In the genomic region with DNA sequence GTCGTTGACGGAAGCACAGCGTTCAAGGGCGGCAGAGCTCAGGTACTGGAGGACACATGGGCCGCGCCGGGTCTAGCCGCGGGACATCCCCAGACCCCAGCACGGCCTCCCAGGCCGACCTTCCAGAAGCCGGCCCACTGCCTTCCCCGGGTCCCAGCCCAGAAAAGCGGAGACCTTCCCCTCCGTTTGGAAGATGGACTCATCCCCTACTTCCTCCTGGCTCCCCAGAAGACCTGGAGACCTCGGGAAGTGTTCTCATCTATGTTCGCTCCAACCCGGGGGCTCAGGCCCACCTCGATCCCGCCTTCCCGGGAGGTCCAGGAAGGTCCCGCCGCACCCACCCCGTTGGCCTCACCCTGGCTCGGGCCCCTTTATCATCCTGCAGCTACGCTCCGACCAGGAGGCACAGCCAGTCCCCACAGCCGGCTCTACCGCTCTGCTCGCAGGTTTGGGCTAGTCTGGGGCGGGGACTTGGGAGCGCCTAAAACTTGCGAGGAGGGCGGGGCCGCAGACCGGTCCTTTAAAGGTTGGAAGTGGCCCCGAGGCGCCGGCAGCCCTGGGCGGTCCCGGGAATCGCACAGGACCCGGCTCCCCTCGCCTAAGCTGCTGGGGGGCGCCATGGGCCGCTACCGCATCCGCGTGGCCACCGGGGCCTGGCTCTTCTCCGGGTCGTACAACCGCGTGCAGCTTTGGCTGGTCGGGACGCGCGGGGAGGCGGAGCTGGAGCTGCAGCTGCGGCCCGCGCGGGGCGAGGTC, we compare ENCODE assay signal across 14 cellular contexts. TPM values are rescaled to one million over a fixed set of nuclear protein-coding genes. Genes with fewer than 3 reads are reported as not detected.
DNase-seq lines count a peak whose midpoint lies in the region; ATAC-seq and TF ChIP-seq lines count a peak whose summit lies in the region.
"Had no signal": no experiment of that assay in that cellular context is flagged by ENCODE, and none has a peak within 500 bp of the region (broad histone marks: within the 10 kb centered on the region; RNA-seq: fewer than 3 reads in every experiment).

A gene with protein sequence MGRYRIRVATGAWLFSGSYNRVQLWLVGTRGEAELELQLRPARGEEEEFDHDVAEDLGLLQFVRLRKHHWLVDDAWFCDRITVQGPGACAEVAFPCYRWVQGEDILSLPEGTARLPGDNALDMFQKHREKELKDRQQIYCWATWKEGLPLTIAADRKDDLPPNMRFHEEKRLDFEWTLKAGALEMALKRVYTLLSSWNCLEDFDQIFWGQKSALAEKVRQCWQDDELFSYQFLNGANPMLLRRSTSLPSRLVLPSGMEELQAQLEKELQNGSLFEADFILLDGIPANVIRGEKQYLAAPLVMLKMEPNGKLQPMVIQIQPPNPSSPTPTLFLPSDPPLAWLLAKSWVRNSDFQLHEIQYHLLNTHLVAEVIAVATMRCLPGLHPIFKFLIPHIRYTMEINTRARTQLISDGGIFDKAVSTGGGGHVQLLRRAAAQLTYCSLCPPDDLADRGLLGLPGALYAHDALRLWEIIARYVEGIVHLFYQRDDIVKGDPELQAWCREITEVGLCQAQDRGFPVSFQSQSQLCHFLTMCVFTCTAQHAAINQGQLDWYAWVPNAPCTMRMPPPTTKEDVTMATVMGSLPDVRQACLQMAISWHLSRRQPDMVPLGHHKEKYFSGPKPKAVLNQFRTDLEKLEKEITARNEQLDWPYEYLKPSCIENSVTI (plus strand): TSS at position 550 of the 756 bp plus-strand sequence. CDS start 69 bp downstream, at position 619.

- H3K36me3 ChIP-seq in mucosa of descending colon (ENCODE audit: low read depth) (no peaks in the 10 kb centered on the region), transverse colon (peaks cover 0 to 8% (median 0%) of the 10 kb centered on the region in 4 donors)

- ATAC-seq in Right ventricle myocardium superior (ENCODE audit: poor library complexity) (peak; percentile 62), mucosa of descending colon (peak; percentile 76), GM18505 (IDR thresholded peaks at IDR 0.05; ENCODE audit: unreplicated experiment) (no peak), HG03159 (IDR thresholded peaks at IDR 0.05; ENCODE audit: unreplicated experiment) (no peak)
- ATAC-seq in activated CD8-positive, alpha-beta memory T cell treated with anti-CD3 and anti-CD28 coated beads, Interleukin-2, amount 10 ng/mL, durations not matched to agents 7 days and 5 days, result no peak

- H3K4me3 Mint-ChIP-seq in activated CD8-positive, alpha-beta memory T cell treated with anti-CD3 and anti-CD28 coated beads, Interleukin-2, amount 10 ng/mL, durations not matched to agents 7 days and 5 days, result no peak within 1 kb of the TSS
- H3K4me3 Mint-ChIP-seq: IgD-negative memory B cell had no signal

- H3K4me1 ChIP-seq in mucosa of descending colon (ENCODE audit: low read depth) (no peaks in the 10 kb centered on the region), transverse colon (peaks cover 0 to 11% (median 8%) of the 10 kb centered on the region in 4 donors)

- TF ChIP-seq POLR2A in transverse colon (IDR thresholded peaks at IDR 0.05), result no peak
- no peak for TF ChIP-seq POLR2A in GM18505 (IDR thresholded peaks at IDR 0.05; ENCODE audit: borderline replicate concordance, extremely low read depth, insufficient read depth, insufficient read length)

- H3K27me3 Mint-ChIP-seq in activated CD8-positive, alpha-beta memory T cell treated with anti-CD3 and anti-CD28 coated beads, Interleukin-2, amount 10 ng/mL, durations not matched to agents 7 days and 5 days, result no peaks in the 10 kb centered on the region
- H3K27me3 Mint-ChIP-seq: IgD-negative memory B cell had no signal

- in situ Hi-C loops in transverse colon (cut with MboI; ENCODE audit: low pct_ligation_motif_present in 1 of 4, low pct_unique_long_range_greater_than_20kb in 1 of 4, low sequenced_read_pairs in 3 of 4), result no loop called here

- H3K9me3 ChIP-seq in mucosa of descending colon (no peaks in the 10 kb centered on the region), transverse colon (no peaks in the 10 kb centered on the region)

- no peak for TF ChIP-seq CTCF in RWPE1 (conservative IDR thresholded peaks at IDR 0.05; ENCODE audit: low read depth)
- TF ChIP-seq CTCF in mucosa of descending colon (IDR thresholded peaks at IDR 0.05), result no peak
- no peak for TF ChIP-seq CTCF in transverse colon (IDR thresholded peaks at IDR 0.05)

- H3K27ac ChIP-seq in RWPE1 (peak within 1 kb of the TSS; percentile 41), transverse colon (no peak within 1 kb of the TSS)

- POLR2A ChIA-PET in RWPE1 (lab: Yijun Ruan, JAX; ENCODE audit: low non-redundant PET), result interaction anchor here (0.7 kb wide), 1 partner anchor 21 kb away, joined by 7 read pairs; no protein-coding TSS in a partner anchor

- DNase-seq in RWPE1 (ENCODE audit: low spot score), result peak; percentile 70
- DNase-seq in Right ventricle myocardium superior, result peak; percentile 58
- peak; percentile 43 to 65 (median 56) for DNase-seq in mucosa of descending colon
- DNase-seq in transverse colon, result no peak
- no peak for DNase-seq in activated CD8-positive, alpha-beta memory T cell treated with anti-CD3 and anti-CD28 coated beads, Interleukin-2, amount 10 ng/mL, durations not matched to agents 7 days and 5 days
- no peak for DNase-seq in UCSD-AML1 (lab: John Stamatoyannopoulos, UW; ENCODE audit: unreplicated experiment)
- DNase-seq: cortex of kidney; DMS79; NCI-H69; stimulated activated CD4-positive, alpha-beta T cell treated with anti-CD3 and anti-CD28 coated beads, Interleukin-4, amount 100 ng/mL, for 24 hours had no signal

- H3K4me3 ChIP-seq in mucosa of descending colon (no peak within 1 kb of the TSS), transverse colon (peak within 1 kb of the TSS in 3 of 4 donors; percentile 7 to 44 (median 14))

- WGBS in transverse colon (ENCODE audit: low coverage in 1 of 2), 2 donors, result 30% methylated on average over 44 of the region's 64 CpGs; no CpG with 5 or more reads in 1 of the 2 donors

- peaks cover 22% of the 10 kb centered on the region for H3K36me3 Mint-ChIP-seq in activated CD8-positive, alpha-beta memory T cell treated with anti-CD3 and anti-CD28 coated beads, Interleukin-2, amount 10 ng/mL, durations not matched to agents 7 days and 5 days

- TF ChIP-seq EP300 in transverse colon (IDR thresholded peaks at IDR 0.05; ENCODE audit: low read depth), result no peak

- CTCF ChIA-PET in RWPE1 (lab: Yijun Ruan, JAX), result interaction anchor here (1.0 to 2.0 kb wide), 4 partner anchors 9 to 85 kb away, joined by 3 to 8 read pairs (median 4); no protein-coding TSS in a partner anchor
- CTCF ChIA-PET in activated CD8-positive, alpha-beta memory T cell treated with anti-CD3 and anti-CD28 coated beads, Interleukin-2, amount 10 ng/mL, durations not matched to agents 7 days and 5 days (lab: Charles Lee), result interaction anchor here (0.9 to 1.4 kb wide), 2 partner anchors 9 to 85 kb away, joined by 3 to 6 read pairs; no protein-coding TSS in a partner anchor

- intact Hi-C loops in Right ventricle myocardium superior (cut with DNase I) (no loop called here), mucosa of descending colon (cut with DNase I, micrococcal nuclease) (loop anchor here in 1 of 2 donors (5.0 to 10.0 kb wide), 2 partner anchors 83 to 331 kb away; no protein-coding TSS in a partner anchor), transverse colon (cut with DNase I; ENCODE audit: low total_unique reads) (no loop called here)

- no peaks in the 10 kb centered on the region for H3K9me3 Mint-ChIP-seq in activated CD8-positive, alpha-beta memory T cell treated with anti-CD3 and anti-CD28 coated beads, Interleukin-2, amount 10 ng/mL, durations not matched to agents 7 days and 5 days (ENCODE audit: low read depth)
- H3K9me3 Mint-ChIP-seq: IgD-negative memory B cell had no signal

- no peaks in the 10 kb centered on the region for H3K4me1 Mint-ChIP-seq in activated CD8-positive, alpha-beta memory T cell treated with anti-CD3 and anti-CD28 coated beads, Interleukin-2, amount 10 ng/mL, durations not matched to agents 7 days and 5 days

- no peak within 1 kb of the TSS for H3K27ac Mint-ChIP-seq in activated CD8-positive, alpha-beta memory T cell treated with anti-CD3 and anti-CD28 coated beads, Interleukin-2, amount 10 ng/mL, durations not matched to agents 7 days and 5 days
- H3K27ac Mint-ChIP-seq: IgD-negative memory B cell had no signal

- H3K27me3 ChIP-seq in transverse colon, result no peaks in the 10 kb centered on the region

RNA-seq across cellular contexts. Expression of the gene that starts here (rescaled TPM):
- not detected for total RNA-seq in Right ventricle myocardium superior
- total RNA-seq in mucosa of descending colon, result under 1 TPM in 2 of 3 donors, not detected in 1; 0.25 to 0.26 TPM
- total RNA-seq in transverse colon, result not detected
- total RNA-seq in activated CD8-positive, alpha-beta memory T cell treated with anti-CD3 and anti-CD28 coated beads, Interleukin-2, amount 10 ng/mL, durations not matched to agents 7 days and 5 days, result not detected
- total RNA-seq: T-helper 2 cell treated with Interferon-gamma antibody and Interleukin-4, amounts not matched to agents 100 ng/mL and 5 ng/mL, for 36 hours had no signal

Comparison
In these comparisons a context has a peak if more than half of its experiments do, and no peak if none do; other contexts are left out.
1. Peak in DNase-seq and ATAC-seq in Right ventricle myocardium superior; RNA of the gene not detected or under 1 TPM.
2. Peak in DNase-seq and ATAC-seq in mucosa of descending colon; RNA of the gene not detected or under 1 TPM.